21 cellular contexts compared by ENCODE assay signal in the genomic region with DNA sequence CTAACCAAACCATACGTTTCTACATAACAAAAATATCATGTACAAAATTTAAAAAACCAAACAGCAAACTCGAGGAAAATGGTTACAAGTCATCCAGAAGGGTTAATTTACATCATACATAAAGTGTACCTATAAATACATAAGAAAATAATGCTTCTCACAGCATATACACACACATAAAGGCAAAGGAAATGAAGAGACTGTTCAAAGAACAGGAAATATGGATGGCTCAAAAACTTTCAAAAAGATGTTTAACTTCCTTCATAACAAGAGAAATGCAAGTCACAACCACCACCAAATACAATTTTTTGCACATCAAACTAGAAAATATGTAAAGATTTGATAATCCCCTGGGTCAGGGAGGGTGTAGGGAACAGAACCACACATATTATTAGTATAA. TPM values are rescaled to one million over a fixed set of nuclear protein-coding genes. Genes with fewer than 3 reads are reported as not detected.
A peak's percentile ranks its signal among the peaks of the same experiment; 100 is the strongest.
DNase-seq lines count a peak whose midpoint lies in the region; ATAC-seq and TF ChIP-seq lines count a peak whose summit lies in the region.
"Had no signal": no experiment of that assay in that cellular context is flagged by ENCODE, and none has a peak within 500 bp of the region (broad histone marks: within the 10 kb centered on the region; RNA-seq: fewer than 3 reads in every experiment).

No MANE protein-coding gene starts in this region.

- no peaks in the 10 kb centered on the region for H3K9me2 ChIP-seq in hepatocyte (replicated peaks; ENCODE audit: insufficient read depth)

- no peaks in the 10 kb centered on the region for H3K9me3 ChIP-seq in OCI-LY3 (ENCODE audit: insufficient read depth, low read length)
- H3K9me3 ChIP-seq in hepatocyte (ENCODE audit: low read depth): no peaks in the 10 kb centered on the region
- H3K9me3 ChIP-seq: A549 had no signal

- DNase-seq in activated CD4-positive, alpha-beta T cell treated with anti-CD3 and anti-CD28 coated beads, Interleukin-2, amount 10 ng/mL, durations not matched to agents 7 days and 5 days: no peak
- DNase-seq in activated CD4-positive, alpha-beta T cell treated with anti-CD3 and anti-CD28 coated beads for 48 hours: no peak
- DNase-seq in stimulated activated naive CD8-positive, alpha-beta T cell treated with anti-CD3 and anti-CD28 coated beads, Interleukin-15, Interleukin-2, amounts not matched to agents 100 U/mL and 50 U/mL, for 24 hours: no peak
- DNase-seq in glutamatergic neuron: no peak
- no peak for DNase-seq in hepatocyte (ENCODE audit: low spot score)
- DNase-seq in H7: no peak
- DNase-seq: AML-193, COR-L47, DMS 273 treated with DMSO at 0.1 percent for 48 hours, DMS53, DND-41, EL, GM23248, HCEC 1CT had no signal

- POLR2A ChIA-PET in activated CD4-positive, alpha-beta T cell treated with anti-CD3 and anti-CD28 coated beads, Interleukin-2, amount 10 ng/mL, durations not matched to agents 7 days and 5 days (lab: Charles Lee): no interaction called here

- peaks cover 5% of the 10 kb centered on the region for H3K27me3 Mint-ChIP-seq in activated CD4-positive, alpha-beta T cell treated with anti-CD3 and anti-CD28 coated beads, Interleukin-2, amount 10 ng/mL, durations not matched to agents 7 days and 5 days
- H3K27me3 Mint-ChIP-seq in stimulated activated naive CD8-positive, alpha-beta T cell treated with anti-CD3 and anti-CD28 coated beads, Interleukin-15, Interleukin-2, amounts not matched to agents 100 ng/mL and 50 ng/mL, for 24 hours: peaks cover 14% of the 10 kb centered on the region
- H3K27me3 Mint-ChIP-seq in glutamatergic neuron (ENCODE audit: unreplicated experiment): peaks cover 2% of the 10 kb centered on the region

- peak overlapping the region; percentile 57 for H3K4me2 ChIP-seq in OCI-LY3 (ENCODE audit: low read length)
- H3K4me2 ChIP-seq in hepatocyte: no peak overlapping the region
- H3K4me2 ChIP-seq: A549 had no signal

- H3K79me2 ChIP-seq in OCI-LY3 (ENCODE audit: low read length): peaks cover 6% of the 10 kb centered on the region; the same call in 1 of the 2 replicates
- H3K79me2 ChIP-seq in hepatocyte: peaks cover 89% of the 10 kb centered on the region

- H3K27ac Mint-ChIP-seq in activated CD4-positive, alpha-beta T cell treated with anti-CD3 and anti-CD28 coated beads, Interleukin-2, amount 10 ng/mL, durations not matched to agents 7 days and 5 days: peak overlapping the region; percentile 68
- H3K27ac Mint-ChIP-seq in stimulated activated naive CD8-positive, alpha-beta T cell treated with anti-CD3 and anti-CD28 coated beads, Interleukin-15, Interleukin-2, amounts not matched to agents 100 ng/mL and 50 ng/mL, for 24 hours: peak overlapping the region; percentile 38
- no peak overlapping the region for H3K27ac Mint-ChIP-seq in glutamatergic neuron (ENCODE audit: unreplicated experiment)
- H3K27ac Mint-ChIP-seq: CD8-positive, alpha-beta memory T cell had no signal

- H4K20me1 ChIP-seq in OCI-LY3 (ENCODE audit: insufficient read depth, low read length) (no peaks in the 10 kb centered on the region), hepatocyte (ENCODE audit: insufficient read depth, poor library complexity, severe bottlenecking) (peaks cover 2% of the 10 kb centered on the region)

- H3K4me3 ChIP-seq in OCI-LY3 (ENCODE audit: low read length) (peak overlapping the region; percentile 57; the same call in 1 of the 2 replicates), hepatocyte (no peak overlapping the region), H7 (ENCODE audit: insufficient read depth, low read depth, low read length) (no peak overlapping the region)
- H3K4me3 ChIP-seq: A549, GM23248 had no signal

- H3K4me3 Mint-ChIP-seq in activated CD4-positive, alpha-beta T cell treated with anti-CD3 and anti-CD28 coated beads, Interleukin-2, amount 10 ng/mL, durations not matched to agents 7 days and 5 days: no peak overlapping the region
- no peak overlapping the region for H3K4me3 Mint-ChIP-seq in stimulated activated naive CD8-positive, alpha-beta T cell treated with anti-CD3 and anti-CD28 coated beads, Interleukin-15, Interleukin-2, amounts not matched to agents 100 ng/mL and 50 ng/mL, for 24 hours
- H3K4me3 Mint-ChIP-seq in glutamatergic neuron (ENCODE audit: unreplicated experiment): no peak overlapping the region
- H3K4me3 Mint-ChIP-seq: CD8-positive, alpha-beta memory T cell had no signal

- H3K9me3 Mint-ChIP-seq in activated CD4-positive, alpha-beta T cell treated with anti-CD3 and anti-CD28 coated beads, Interleukin-2, amount 10 ng/mL, durations not matched to agents 7 days and 5 days: peaks cover 3% of the 10 kb centered on the region
- no peaks in the 10 kb centered on the region for H3K9me3 Mint-ChIP-seq in stimulated activated naive CD8-positive, alpha-beta T cell treated with anti-CD3 and anti-CD28 coated beads, Interleukin-15, Interleukin-2, amounts not matched to agents 100 ng/mL and 50 ng/mL, for 24 hours
- H3K9me3 Mint-ChIP-seq in glutamatergic neuron (ENCODE audit: unreplicated experiment): peaks cover 2% of the 10 kb centered on the region
- H3K9me3 Mint-ChIP-seq: CD8-positive, alpha-beta memory T cell had no signal

- no peaks in the 10 kb centered on the region for H3K27me3 ChIP-seq in OCI-LY3 (ENCODE audit: low read depth, low read length)
- no peaks in the 10 kb centered on the region for H3K27me3 ChIP-seq in hepatocyte
- no peaks in the 10 kb centered on the region; the same call in 1 of the 2 replicates for H3K27me3 ChIP-seq in H7 (ENCODE audit: control insufficient read depth, insufficient read depth, low read length)

- WGBS in hepatocyte (ENCODE audit: low lambda C conversion rate, missing lambda C conversion rate): 90% methylated on average over 2 of the region's 2 CpGs

- H3K36me3 ChIP-seq in OCI-LY3 (replicated peaks; ENCODE audit: low read depth, low read length): peaks cover 6% of the 10 kb centered on the region
- peaks cover 3% of the 10 kb centered on the region for H3K36me3 ChIP-seq in hepatocyte (replicated peaks; ENCODE audit: insufficient read depth, low read depth)
- no peaks in the 10 kb centered on the region for H3K36me3 ChIP-seq in H7 (replicated peaks; ENCODE audit: control insufficient read depth, insufficient read depth, low read length)

- no peak for ATAC-seq in stimulated activated naive CD8-positive, alpha-beta T cell treated with anti-CD3 and anti-CD28 coated beads, Interleukin-15, Interleukin-2, amounts not matched to agents 100 U/mL and 50 U/mL, for 24 hours
- ATAC-seq: A549 had no signal

- peaks cover 2% of the 10 kb centered on the region for H3K36me3 Mint-ChIP-seq in activated CD4-positive, alpha-beta T cell treated with anti-CD3 and anti-CD28 coated beads, Interleukin-2, amount 10 ng/mL, durations not matched to agents 7 days and 5 days (ENCODE audit: low read depth)
- no peaks in the 10 kb centered on the region for H3K36me3 Mint-ChIP-seq in stimulated activated naive CD8-positive, alpha-beta T cell treated with anti-CD3 and anti-CD28 coated beads, Interleukin-15, Interleukin-2, amounts not matched to agents 100 ng/mL and 50 ng/mL, for 24 hours (ENCODE audit: low read depth)
- H3K36me3 Mint-ChIP-seq in glutamatergic neuron (ENCODE audit: unreplicated experiment): no peaks in the 10 kb centered on the region
- H3K36me3 Mint-ChIP-seq: CD8-positive, alpha-beta memory T cell had no signal

- H3K9ac ChIP-seq in OCI-LY3 (ENCODE audit: low read length): no peak overlapping the region
- H3K9ac ChIP-seq: GM23248 had no signal

- H3K27ac ChIP-seq in OCI-LY3 (ENCODE audit: low read length) (peak overlapping the region; percentile 70), hepatocyte (no peak overlapping the region)
- H3K27ac ChIP-seq: 22Rv1, A549, C4-2B, GM23248, HL-60 had no signal

- H3K4me1 ChIP-seq in OCI-LY3 (ENCODE audit: low read length): peaks cover 31% of the 10 kb centered on the region
- H3K4me1 ChIP-seq in hepatocyte (ENCODE audit: insufficient read depth): peaks cover 7% of the 10 kb centered on the region

- H2AFZ ChIP-seq in OCI-LY3 (ENCODE audit: low read depth, low read length): no peak overlapping the region
- H2AFZ ChIP-seq in hepatocyte: no peak overlapping the region
- H2AFZ ChIP-seq: GM23248 had no signal

- CTCF ChIA-PET in activated CD4-positive, alpha-beta T cell treated with anti-CD3 and anti-CD28 coated beads, Interleukin-2, amount 10 ng/mL, durations not matched to agents 7 days and 5 days (lab: Charles Lee): no interaction called here

- peaks cover 13% of the 10 kb centered on the region for H3K4me1 Mint-ChIP-seq in activated CD4-positive, alpha-beta T cell treated with anti-CD3 and anti-CD28 coated beads, Interleukin-2, amount 10 ng/mL, durations not matched to agents 7 days and 5 days
- H3K4me1 Mint-ChIP-seq in stimulated activated naive CD8-positive, alpha-beta T cell treated with anti-CD3 and anti-CD28 coated beads, Interleukin-15, Interleukin-2, amounts not matched to agents 100 ng/mL and 50 ng/mL, for 24 hours (ENCODE audit: low read depth): peaks cover 9% of the 10 kb centered on the region
- peaks cover 30% of the 10 kb centered on the region for H3K4me1 Mint-ChIP-seq in glutamatergic neuron (ENCODE audit: low read depth, unreplicated experiment)

- TF ChIP-seq CTCF in OCI-LY3 (IDR thresholded peaks at IDR 0.05; ENCODE audit: low read depth, low read length) (no peak), glutamatergic neuron (IDR thresholded peaks at IDR 0.05; ENCODE audit: partially characterized antibody, unreplicated experiment) (no peak), hepatocyte (IDR thresholded peaks at IDR 0.05; ENCODE audit: poor library complexity) (no peak)

RNA-seq across cellular contexts. Expression of a gene that starts 7.5 kb away (rescaled TPM):
- 1 to 10 TPM; 1.3 TPM for total RNA-seq in activated CD4-positive, alpha-beta T cell treated with anti-CD3 and anti-CD28 coated beads, Interleukin-2, amount 10 ng/mL, durations not matched to agents 7 days and 5 days
- total RNA-seq in glutamatergic neuron (ENCODE audit: unreplicated experiment): 102 TPM
- total RNA-seq in hepatocyte: 14.0 and 14.8 TPM in 2 replicates
- 13.1 and 14.3 TPM in 2 replicates for polyA plus RNA-seq in hepatocyte
- total RNA-seq in H7 (2014; rRNA removed; shearing (Covaris generic)): 14.6 and 20.7 TPM in 2 replicates
